In the genomic region with DNA sequence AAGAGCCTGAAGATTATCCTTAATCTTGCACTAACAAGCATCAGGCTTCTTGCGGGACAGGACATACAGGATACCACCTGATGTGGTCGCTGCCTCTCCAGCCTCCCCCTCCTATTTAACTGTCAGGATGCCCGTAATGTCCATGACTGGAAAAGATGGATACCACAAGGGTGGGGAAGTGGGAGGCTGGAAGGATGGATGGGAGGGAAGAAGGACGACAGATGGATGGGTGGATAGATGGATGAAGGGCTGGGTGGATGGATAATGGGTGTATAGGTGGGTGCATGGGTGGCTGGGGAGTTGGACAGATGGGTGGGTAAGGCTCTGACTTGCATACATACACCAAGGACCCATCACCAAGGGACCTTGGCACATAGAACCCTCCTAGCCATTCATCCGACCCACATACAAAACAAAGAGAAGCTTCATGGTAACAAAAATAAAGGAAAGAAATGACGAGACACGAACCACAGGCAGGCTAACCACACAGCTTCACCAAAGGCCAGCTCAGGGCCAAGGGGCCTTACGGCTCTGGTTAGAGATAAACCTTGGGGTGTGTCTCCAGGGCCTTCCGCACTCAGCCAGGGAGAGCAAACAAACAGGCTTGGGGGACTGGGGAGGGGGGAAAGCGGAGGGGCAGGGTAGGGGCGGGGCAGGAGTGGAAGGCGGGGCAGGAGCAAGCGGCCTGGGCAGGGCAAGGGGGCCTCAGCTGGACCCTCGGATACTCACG, we compare ENCODE assay signal across 16 cellular contexts. TPM values are rescaled to one million over a fixed set of nuclear protein-coding genes. Genes with fewer than 3 reads are reported as not detected.
DNase-seq lines count a peak whose midpoint lies in the region; ATAC-seq and TF ChIP-seq lines count a peak whose summit lies in the region.
"Had no signal": no experiment of that assay in that cellular context is flagged by ENCODE, and none has a peak within 500 bp of the region (broad histone marks: within the 10 kb centered on the region; RNA-seq: fewer than 3 reads in every experiment).

No MANE protein-coding gene starts in this region.

- no peaks in the 10 kb centered on the region for H3K4me1 Mint-ChIP-seq in WTC11
- no peaks in the 10 kb centered on the region for H3K4me1 Mint-ChIP-seq in stimulated activated effector memory CD8-positive, alpha-beta T cell treated with anti-CD3 and anti-CD28 coated beads, Interleukin-12 subunit alpha, Interleukin-12 subunit beta, amount 100 ng/mL, for 72 hours
- no peaks in the 10 kb centered on the region for H3K4me1 Mint-ChIP-seq in CD4-positive, alpha-beta memory T cell

- no peaks in the 10 kb centered on the region for H3K9me3 ChIP-seq in left lung
- no peaks in the 10 kb centered on the region for H3K9me3 ChIP-seq in CD4-positive, alpha-beta memory T cell (ENCODE audit: control insufficient read depth in 1 of 2, low read length in 2 of 2)
- H3K9me3 ChIP-seq: HAP-1 had no signal

- H3K27ac Mint-ChIP-seq in WTC11: peak overlapping the region; percentile 45; the same call in 1 of the 2 replicates
- peak overlapping the region; percentile 3 for H3K27ac Mint-ChIP-seq in stimulated activated effector memory CD8-positive, alpha-beta T cell treated with anti-CD3 and anti-CD28 coated beads, Interleukin-12 subunit alpha, Interleukin-12 subunit beta, amount 100 ng/mL, for 72 hours
- peak overlapping the region in 1 of 7 donors; percentile 46 for H3K27ac Mint-ChIP-seq in CD4-positive, alpha-beta memory T cell

- TF ChIP-seq CTCF in WTC11 (IDR thresholded peaks at IDR 0.05): no peak
- no peak for TF ChIP-seq CTCF in left lung (IDR thresholded peaks at IDR 0.05)

- ATAC-seq in WTC11 (peak; percentile 63), left lung (peak; percentile 49), GM18873 (IDR thresholded peaks at IDR 0.05; ENCODE audit: low FRiP score, unreplicated experiment) (no peak)
- ATAC-seq in stimulated activated effector memory CD8-positive, alpha-beta T cell treated with anti-CD3 and anti-CD28 coated beads, Interleukin-12 subunit alpha, Interleukin-12 subunit beta, amount 100 ng/mL, for 72 hours: no peak

- no peak overlapping the region for H3K27ac ChIP-seq in left lung
- no peak overlapping the region for H3K27ac ChIP-seq in CD4-positive, alpha-beta memory T cell (ENCODE audit: low read depth, low read length)
- H3K27ac ChIP-seq: KMS-11 had no signal

- H3K36me3 Mint-ChIP-seq in WTC11: peaks cover 25% of the 10 kb centered on the region
- no peaks in the 10 kb centered on the region for H3K36me3 Mint-ChIP-seq in stimulated activated effector memory CD8-positive, alpha-beta T cell treated with anti-CD3 and anti-CD28 coated beads, Interleukin-12 subunit alpha, Interleukin-12 subunit beta, amount 100 ng/mL, for 72 hours
- H3K36me3 Mint-ChIP-seq in CD4-positive, alpha-beta memory T cell: no peaks in the 10 kb centered on the region

- DNase-seq in HuH-7 (ENCODE audit: low spot score): peak; percentile 76
- no peak for DNase-seq in WTC11 (ENCODE audit: low spot score)
- no peak for DNase-seq in left lung
- no peak for DNase-seq in stimulated activated effector memory CD8-positive, alpha-beta T cell treated with anti-CD3 and anti-CD28 coated beads, Interleukin-12 subunit alpha, Interleukin-12 subunit beta, amount 100 ng/mL, for 72 hours (ENCODE audit: low spot score in 2 of 2)
- no peak for DNase-seq in COR-L47 (lab: John Stamatoyannopoulos, UW)
- DNase-seq in CD4-positive, alpha-beta memory T cell: no peak
- no peak for DNase-seq in activated CD4-positive, alpha-beta T cell treated with anti-CD3 and anti-CD28 coated beads for 1 hour
- DNase-seq: C1 segment of cervical spinal cord, DMS53, NCI-H1092, NCI-H146, NCI-H2081, NCI-H524 had no signal

- intact Hi-C loops in left lung (cut with DNase I): no loop called here
- intact Hi-C loops in CD4-positive, alpha-beta memory T cell (cut with micrococcal nuclease): no loop called here

- H3K27me3 Mint-ChIP-seq in WTC11 (ENCODE audit: low read depth): no peaks in the 10 kb centered on the region
- H3K27me3 Mint-ChIP-seq in CD4-positive, alpha-beta memory T cell: no peaks in the 10 kb centered on the region

- POLR2A ChIA-PET in WTC11 (lab: Charles Lee): no interaction called here
- POLR2A ChIA-PET in CD4-positive, alpha-beta memory T cell (lab: Charles Lee; ENCODE audit: partially characterized antibody): no interaction called here

- H3K36me3 ChIP-seq in left lung: peaks cover 0 to 87% of the 10 kb centered on the region in 2 donors
- H3K36me3 ChIP-seq in CD4-positive, alpha-beta memory T cell (ENCODE audit: insufficient read depth, low read length): no peaks in the 10 kb centered on the region
- H3K36me3 ChIP-seq: HAP-1 had no signal

- H3K4me3 Mint-ChIP-seq in WTC11: no peak overlapping the region
- no peak overlapping the region for H3K4me3 Mint-ChIP-seq in stimulated activated effector memory CD8-positive, alpha-beta T cell treated with anti-CD3 and anti-CD28 coated beads, Interleukin-12 subunit alpha, Interleukin-12 subunit beta, amount 100 ng/mL, for 72 hours
- H3K4me3 Mint-ChIP-seq in CD4-positive, alpha-beta memory T cell: no peak overlapping the region

- H3K27me3 ChIP-seq in left lung: no peaks in the 10 kb centered on the region
- no peaks in the 10 kb centered on the region for H3K27me3 ChIP-seq in CD4-positive, alpha-beta memory T cell (ENCODE audit: insufficient read depth, low read length)

- H3K9me3 Mint-ChIP-seq in WTC11: no peaks in the 10 kb centered on the region
- no peaks in the 10 kb centered on the region for H3K9me3 Mint-ChIP-seq in stimulated activated effector memory CD8-positive, alpha-beta T cell treated with anti-CD3 and anti-CD28 coated beads, Interleukin-12 subunit alpha, Interleukin-12 subunit beta, amount 100 ng/mL, for 72 hours
- no peaks in the 10 kb centered on the region for H3K9me3 Mint-ChIP-seq in CD4-positive, alpha-beta memory T cell

- no peak overlapping the region for H3K4me3 ChIP-seq in left lung
- H3K4me3 ChIP-seq in CD4-positive, alpha-beta memory T cell (ENCODE audit: low read length in 2 of 2): no peak overlapping the region
- H3K4me3 ChIP-seq: HAP-1 had no signal

- no peaks in the 10 kb centered on the region for H3K4me1 ChIP-seq in left lung
- no peaks in the 10 kb centered on the region for H3K4me1 ChIP-seq in CD4-positive, alpha-beta memory T cell (ENCODE audit: insufficient read depth, low read length)
- H3K4me1 ChIP-seq: HAP-1 had no signal

- CTCF ChIA-PET in WTC11 (lab: Charles Lee): interaction anchor here (1.0 kb wide), 1 partner anchor 21 kb away, joined by 3 read pairs; no protein-coding TSS in a partner anchor
- CTCF ChIA-PET in CD4-positive, alpha-beta memory T cell (lab: Charles Lee; ENCODE audit: partially characterized antibody): no interaction called here

TF ChIP-seq in WTC11, 78 proteins besides CTCF, POLR2A, EP300 and RAD21:
- TF ChIP-seq, protein P1, sequence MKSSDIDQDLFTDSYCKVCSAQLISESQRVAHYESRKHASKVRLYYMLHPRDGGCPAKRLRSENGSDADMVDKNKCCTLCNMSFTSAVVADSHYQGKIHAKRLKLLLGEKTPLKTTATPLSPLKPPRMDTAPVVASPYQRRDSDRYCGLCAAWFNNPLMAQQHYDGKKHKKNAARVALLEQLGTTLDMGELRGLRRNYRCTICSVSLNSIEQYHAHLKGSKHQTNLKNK (CRISPR knock-in tag; IDR thresholded peaks at IDR 0.05): no peak
- no peak for TF ChIP-seq ESRRA (CRISPR knock-in tag; IDR thresholded peaks at IDR 0.05; ENCODE audit: borderline replicate concordance)
TF ChIP-seq in WTC11: peak in this region for 0.

RNA-seq across cellular contexts. Expression of a gene that starts 50.5 kb away (rescaled TPM):
- total RNA-seq in WTC11 (2021): 120 to 127 TPM (median 120 TPM) in 3 replicates
- total RNA-seq in left lung: 100 to 1,000 TPM; 324 to 434 TPM
- 1 to 10 TPM; 1.2 TPM for total RNA-seq in CD4-positive, alpha-beta memory T cell
- polyA plus RNA-seq in CD4-positive, alpha-beta memory T cell: not detected

Comparison
In these comparisons a context has a peak if more than half of its experiments do, and no peak if none do; other contexts are left out.
1. ATAC-seq: peak in WTC11 (single experiment) and left lung (single experiment); none in stimulated activated effector memory CD8-positive, alpha-beta T cell treated with anti-CD3 and anti-CD28 coated beads, Interleukin-12 subunit alpha, Interleukin-12 subunit beta, amount 100 ng/mL, for 72 hours (single experiment) and GM18873 (single experiment).
2. RNA of a gene that starts 50.5 kb away (total RNA-seq): 324 to 434 TPM in left lung and 120 to 127 TPM in WTC11; 1.2 TPM in CD4-positive, alpha-beta memory T cell; every median in the first group is over 10 times any median in the second.